1 cellular context compared by ENCODE assay signal in genomic region chr22:20025401-20026203, GRCh38.
TF ChIP-seq lines count a peak whose summit lies in the region.

No MANE protein-coding gene starts in this region.

TF ChIP-seq in K562, 482 proteins besides CTCF, POLR2A, EP300 and RAD21 (continued from another document and continues in another):
- TF ChIP-seq TFE3 (CRISPR knock-in tag; IDR thresholded peaks at IDR 0.05), result peak; percentile 33
- TF ChIP-seq ZNF76 (CRISPR knock-in tag; IDR thresholded peaks at IDR 0.05; ENCODE audit: borderline replicate concordance), result peak; percentile 93
- TF ChIP-seq BRF1 (IDR thresholded peaks at IDR 0.05; ENCODE audit: borderline replicate concordance, extremely low read depth, insufficient read length), result no peak
- peak; percentile 99 for TF ChIP-seq ELF4 (CRISPR knock-in tag; IDR thresholded peaks at IDR 0.05)
- TF ChIP-seq, protein P1, sequence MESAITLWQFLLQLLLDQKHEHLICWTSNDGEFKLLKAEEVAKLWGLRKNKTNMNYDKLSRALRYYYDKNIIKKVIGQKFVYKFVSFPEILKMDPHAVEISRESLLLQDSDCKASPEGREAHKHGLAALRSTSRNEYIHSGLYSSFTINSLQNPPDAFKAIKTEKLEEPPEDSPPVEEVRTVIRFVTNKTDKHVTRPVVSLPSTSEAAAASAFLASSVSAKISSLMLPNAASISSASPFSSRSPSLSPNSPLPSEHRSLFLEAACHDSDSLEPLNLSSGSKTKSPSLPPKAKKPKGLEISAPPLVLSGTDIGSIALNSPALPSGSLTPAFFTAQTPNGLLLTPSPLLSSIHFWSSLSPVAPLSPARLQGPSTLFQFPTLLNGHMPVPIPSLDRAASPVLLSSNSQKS (CRISPR knock-in tag; IDR thresholded peaks at IDR 0.05), result peak; percentile 88; the same call in 1 of the 2 replicates
- TF ChIP-seq, protein P2, sequence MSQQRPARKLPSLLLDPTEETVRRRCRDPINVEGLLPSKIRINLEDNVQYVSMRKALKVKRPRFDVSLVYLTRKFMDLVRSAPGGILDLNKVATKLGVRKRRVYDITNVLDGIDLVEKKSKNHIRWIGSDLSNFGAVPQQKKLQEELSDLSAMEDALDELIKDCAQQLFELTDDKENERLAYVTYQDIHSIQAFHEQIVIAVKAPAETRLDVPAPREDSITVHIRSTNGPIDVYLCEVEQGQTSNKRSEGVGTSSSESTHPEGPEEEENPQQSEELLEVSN (IDR thresholded peaks at IDR 0.05; ENCODE audit: borderline replicate concordance in 1 of 2, extremely low read depth in 1 of 2, insufficient read depth in 1 of 2, insufficient read length in 1 of 2, low read depth in 1 of 2, low read length in 1 of 2, poor library complexity in 1 of 2, severe bottlenecking in 1 of 2), result peak; percentile 76 to 91
- peak; percentile 85 for TF ChIP-seq ZNF134 (CRISPR knock-in tag; conservative IDR thresholded peaks at IDR 0.05)
- TF ChIP-seq ZNF324 (CRISPR knock-in tag; IDR thresholded peaks at IDR 0.05), result peak; percentile 84
- TF ChIP-seq HNRNPL (IDR thresholded peaks at IDR 0.05; ENCODE audit: low read depth, low read length), result 0 out of 2 replicates have a peak, but pooled peaks have one; percentile 14
- peak; percentile 93 for TF ChIP-seq ZNF57 (CRISPR knock-in tag; IDR thresholded peaks at IDR 0.05)
- TF ChIP-seq HINFP (tag; conservative IDR thresholded peaks at IDR 0.05; ENCODE audit: low read depth), result no peak
- TF ChIP-seq RNF2 (IDR thresholded peaks at IDR 0.05), result no peak
- TF ChIP-seq, protein P3, sequence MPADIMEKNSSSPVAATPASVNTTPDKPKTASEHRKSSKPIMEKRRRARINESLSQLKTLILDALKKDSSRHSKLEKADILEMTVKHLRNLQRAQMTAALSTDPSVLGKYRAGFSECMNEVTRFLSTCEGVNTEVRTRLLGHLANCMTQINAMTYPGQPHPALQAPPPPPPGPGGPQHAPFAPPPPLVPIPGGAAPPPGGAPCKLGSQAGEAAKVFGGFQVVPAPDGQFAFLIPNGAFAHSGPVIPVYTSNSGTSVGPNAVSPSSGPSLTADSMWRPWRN (IDR thresholded peaks at IDR 0.05; ENCODE audit: low read depth), result no peak
- peak; percentile 92 for TF ChIP-seq BCL6 (CRISPR knock-in tag; IDR thresholded peaks at IDR 0.05)
- no peak for TF ChIP-seq SOX6 (IDR thresholded peaks at IDR 0.05)
- peak; percentile 22 for TF ChIP-seq CHD1 (IDR thresholded peaks at IDR 0.05; ENCODE audit: low read length)
- TF ChIP-seq, protein P4, sequence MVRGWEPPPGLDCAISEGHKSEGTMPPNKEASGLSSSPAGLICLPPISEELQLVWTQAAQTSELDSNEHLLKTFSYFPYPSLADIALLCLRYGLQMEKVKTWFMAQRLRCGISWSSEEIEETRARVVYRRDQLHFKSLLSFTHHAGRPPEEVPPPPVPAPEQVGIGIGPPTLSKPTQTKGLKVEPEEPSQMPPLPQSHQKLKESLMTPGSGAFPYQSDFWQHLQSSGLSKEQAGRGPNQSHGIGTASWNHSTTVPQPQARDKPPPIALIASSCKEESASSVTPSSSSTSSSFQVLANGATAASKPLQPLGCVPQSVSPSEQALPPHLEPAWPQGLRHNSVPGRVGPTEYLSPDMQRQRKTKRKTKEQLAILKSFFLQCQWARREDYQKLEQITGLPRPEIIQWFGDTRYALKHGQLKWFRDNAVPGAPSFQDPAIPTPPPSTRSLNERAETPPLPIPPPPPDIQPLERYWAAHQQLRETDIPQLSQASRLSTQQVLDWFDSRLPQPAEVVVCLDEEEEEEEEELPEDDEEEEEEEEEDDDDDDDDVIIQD (CRISPR knock-in tag; IDR thresholded peaks at IDR 0.05), result peak; percentile 91
- TF ChIP-seq E2F5 (CRISPR knock-in tag; IDR thresholded peaks at IDR 0.05), result no peak
- TF ChIP-seq, protein P5, sequence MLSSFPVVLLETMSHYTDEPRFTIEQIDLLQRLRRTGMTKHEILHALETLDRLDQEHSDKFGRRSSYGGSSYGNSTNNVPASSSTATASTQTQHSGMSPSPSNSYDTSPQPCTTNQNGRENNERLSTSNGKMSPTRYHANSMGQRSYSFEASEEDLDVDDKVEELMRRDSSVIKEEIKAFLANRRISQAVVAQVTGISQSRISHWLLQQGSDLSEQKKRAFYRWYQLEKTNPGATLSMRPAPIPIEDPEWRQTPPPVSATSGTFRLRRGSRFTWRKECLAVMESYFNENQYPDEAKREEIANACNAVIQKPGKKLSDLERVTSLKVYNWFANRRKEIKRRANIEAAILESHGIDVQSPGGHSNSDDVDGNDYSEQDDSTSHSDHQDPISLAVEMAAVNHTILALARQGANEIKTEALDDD (IDR thresholded peaks at IDR 0.05), result no peak
- TF ChIP-seq KLF13 (tag; IDR thresholded peaks at IDR 0.05; ENCODE audit: borderline replicate concordance, low read depth), result peak; percentile 94
- peak in 1 of 2 experiments; percentile 96; a peak in 2 of 4 replicates for TF ChIP-seq TEAD1 (CRISPR knock-in tag; IDR thresholded peaks at IDR 0.05)
- peak; percentile 99 for TF ChIP-seq RCOR1 (IDR thresholded peaks at IDR 0.05; ENCODE audit: borderline replicate concordance in 1 of 2, low read depth in 2 of 2, low read length in 2 of 2)
- no peak for TF ChIP-seq MEIS2 (IDR thresholded peaks at IDR 0.05; ENCODE audit: partially characterized antibody)
- peak; percentile 99 for TF ChIP-seq MXI1 (IDR thresholded peaks at IDR 0.05; ENCODE audit: low read depth, low read length)
- TF ChIP-seq THAP12 (CRISPR knock-in tag; IDR thresholded peaks at IDR 0.05), result peak; percentile 94; the same call in 1 of the 2 replicates
- peak; percentile 81; the same call in 1 of the 2 replicates for TF ChIP-seq KLF6 (CRISPR knock-in tag; IDR thresholded peaks at IDR 0.05; ENCODE audit: borderline replicate concordance)
- peak; percentile 96; the same call in 1 of the 2 replicates for TF ChIP-seq ZNF668 (CRISPR knock-in tag; IDR thresholded peaks at IDR 0.05)
- TF ChIP-seq, protein P6, sequence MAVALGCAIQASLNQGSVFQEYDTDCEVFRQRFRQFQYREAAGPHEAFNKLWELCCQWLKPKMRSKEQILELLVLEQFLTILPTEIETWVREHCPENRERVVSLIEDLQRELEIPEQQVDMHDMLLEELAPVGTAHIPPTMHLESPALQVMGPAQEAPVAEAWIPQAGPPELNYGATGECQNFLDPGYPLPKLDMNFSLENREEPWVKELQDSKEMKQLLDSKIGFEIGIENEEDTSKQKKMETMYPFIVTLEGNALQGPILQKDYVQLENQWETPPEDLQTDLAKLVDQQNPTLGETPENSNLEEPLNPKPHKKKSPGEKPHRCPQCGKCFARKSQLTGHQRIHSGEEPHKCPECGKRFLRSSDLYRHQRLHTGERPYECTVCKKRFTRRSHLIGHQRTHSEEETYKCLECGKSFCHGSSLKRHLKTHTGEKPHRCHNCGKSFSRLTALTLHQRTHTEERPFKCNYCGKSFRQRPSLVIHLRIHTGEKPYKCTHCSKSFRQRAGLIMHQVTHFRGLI (CRISPR knock-in tag; IDR thresholded peaks at IDR 0.05), result peak; percentile 94
- peak; percentile 90 for TF ChIP-seq ZNF41 (CRISPR knock-in tag; conservative IDR thresholded peaks at IDR 0.05)
- TF ChIP-seq DACH1 (IDR thresholded peaks at IDR 0.05; ENCODE audit: partially characterized antibody), result no peak
- TF ChIP-seq ZNF785 (CRISPR knock-in tag; IDR thresholded peaks at IDR 0.05), result peak; percentile 80
- peak; percentile 50; the same call in 1 of the 2 replicates for TF ChIP-seq KDM2B (CRISPR knock-in tag; IDR thresholded peaks at IDR 0.05)
- TF ChIP-seq, protein P7, sequence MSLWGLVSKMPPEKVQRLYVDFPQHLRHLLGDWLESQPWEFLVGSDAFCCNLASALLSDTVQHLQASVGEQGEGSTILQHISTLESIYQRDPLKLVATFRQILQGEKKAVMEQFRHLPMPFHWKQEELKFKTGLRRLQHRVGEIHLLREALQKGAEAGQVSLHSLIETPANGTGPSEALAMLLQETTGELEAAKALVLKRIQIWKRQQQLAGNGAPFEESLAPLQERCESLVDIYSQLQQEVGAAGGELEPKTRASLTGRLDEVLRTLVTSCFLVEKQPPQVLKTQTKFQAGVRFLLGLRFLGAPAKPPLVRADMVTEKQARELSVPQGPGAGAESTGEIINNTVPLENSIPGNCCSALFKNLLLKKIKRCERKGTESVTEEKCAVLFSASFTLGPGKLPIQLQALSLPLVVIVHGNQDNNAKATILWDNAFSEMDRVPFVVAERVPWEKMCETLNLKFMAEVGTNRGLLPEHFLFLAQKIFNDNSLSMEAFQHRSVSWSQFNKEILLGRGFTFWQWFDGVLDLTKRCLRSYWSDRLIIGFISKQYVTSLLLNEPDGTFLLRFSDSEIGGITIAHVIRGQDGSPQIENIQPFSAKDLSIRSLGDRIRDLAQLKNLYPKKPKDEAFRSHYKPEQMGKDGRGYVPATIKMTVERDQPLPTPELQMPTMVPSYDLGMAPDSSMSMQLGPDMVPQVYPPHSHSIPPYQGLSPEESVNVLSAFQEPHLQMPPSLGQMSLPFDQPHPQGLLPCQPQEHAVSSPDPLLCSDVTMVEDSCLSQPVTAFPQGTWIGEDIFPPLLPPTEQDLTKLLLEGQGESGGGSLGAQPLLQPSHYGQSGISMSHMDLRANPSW (CRISPR knock-in tag; IDR thresholded peaks at IDR 0.05), result peak; percentile 70
- TF ChIP-seq GABPB2 (CRISPR knock-in tag; conservative IDR thresholded peaks at IDR 0.05), result peak; percentile 93; the same call in 1 of the 2 replicates
- TF ChIP-seq BMI1 (IDR thresholded peaks at IDR 0.05; ENCODE audit: low read length), result peak; percentile 58; the same call in 1 of the 2 replicates
- no peak for TF ChIP-seq PBX2 (CRISPR knock-in tag; IDR thresholded peaks at IDR 0.05; ENCODE audit: low read depth)
- TF ChIP-seq PBX2 (tag; conservative IDR thresholded peaks at IDR 0.05; ENCODE audit: low read depth), result 0 out of 2 replicates have a peak, but pooled peaks have one; percentile 43
- peak; percentile 99 for TF ChIP-seq BHLHE40 (IDR thresholded peaks at IDR 0.05; ENCODE audit: low read length)
